1 cellular context compared by ENCODE assay signal in the genomic region with DNA sequence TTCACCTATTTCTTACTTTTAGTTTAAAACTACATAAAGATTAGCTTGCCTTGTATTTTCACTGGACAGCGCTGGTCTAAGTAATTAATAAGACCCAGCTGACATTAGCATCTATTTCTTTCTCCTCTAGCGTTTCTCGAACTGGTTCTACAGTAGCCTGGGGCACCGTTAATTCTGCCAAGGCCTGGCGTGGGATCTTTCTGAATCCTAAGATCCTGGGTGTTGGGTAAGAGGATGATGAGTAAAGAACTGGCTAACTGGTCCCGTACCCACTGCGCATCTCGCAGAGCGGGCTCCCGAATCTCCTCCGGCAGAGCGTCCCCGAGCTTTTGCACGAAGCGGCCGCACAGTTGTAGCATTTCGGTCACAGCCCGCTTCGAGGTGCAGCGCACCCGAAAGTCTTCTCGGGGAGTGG.
A peak's percentile ranks its signal among the peaks of the same experiment; 100 is the strongest.
TF ChIP-seq lines count a peak whose summit lies in the region.

No MANE protein-coding gene starts in this region.

TF ChIP-seq in K562, 482 proteins besides CTCF, POLR2A, EP300 and RAD21:
- TF ChIP-seq KLF6 (CRISPR knock-in tag; IDR thresholded peaks at IDR 0.05; ENCODE audit: borderline replicate concordance) (0 out of 2 replicates have a peak, but pooled peaks have one; percentile 11), KDM1A (IDR thresholded peaks at IDR 0.05) (peak in 1 of 2 experiments; percentile 51; a peak in 1 of 4 replicates), ZNF431 (CRISPR knock-in tag; IDR thresholded peaks at IDR 0.05) (peak; percentile 66; the same call in 1 of the 2 replicates), FOSL1 (tag; conservative IDR thresholded peaks at IDR 0.05) (0 out of 2 replicates have a peak, but pooled peaks have one; percentile 21), ZNF57 (CRISPR knock-in tag; IDR thresholded peaks at IDR 0.05) (no peak), FOXM1 (IDR thresholded peaks at IDR 0.05; ENCODE audit: low read depth) (0 out of 2 replicates have a peak, but pooled peaks have one; percentile 18), FOXM1 (CRISPR knock-in tag; IDR thresholded peaks at IDR 0.05; ENCODE audit: low read depth) (no peak), ZNF584 (CRISPR knock-in tag; IDR thresholded peaks at IDR 0.05; ENCODE audit: low read depth) (peak; percentile 71; the same call in 1 of the 2 replicates), TBL1XR1 (IDR thresholded peaks at IDR 0.05; ENCODE audit: low read length in 2 of 2) (peak in 1 of 2 experiments; percentile 7; a peak in 1 of 4 replicates), ELF4 (CRISPR knock-in tag; IDR thresholded peaks at IDR 0.05) (no peak), XRCC3 (IDR thresholded peaks at IDR 0.05) (0 out of 2 replicates have a peak, but pooled peaks have one; percentile 48), THRAP3 (IDR thresholded peaks at IDR 0.05; ENCODE audit: borderline replicate concordance) (0 out of 2 replicates have a peak, but pooled peaks have one; percentile 51), BRCA1 (IDR thresholded peaks at IDR 0.05) (no peak), BRCA1 (CRISPR knock-in tag; IDR thresholded peaks at IDR 0.05) (no peak), SAP30 (IDR thresholded peaks at IDR 0.05; ENCODE audit: borderline replicate concordance, insufficient read depth, low read depth, low read length, poor library complexity, severe bottlenecking) (peak; percentile 27), KLF1 (tag; IDR thresholded peaks at IDR 0.05) (peak; percentile 26; the same call in 1 of the 2 replicates), ZNF121 (CRISPR knock-in tag; conservative IDR thresholded peaks at IDR 0.05) (peak; percentile 81), LCOR (CRISPR knock-in tag; IDR thresholded peaks at IDR 0.05) (0 out of 2 replicates have a peak, but pooled peaks have one; percentile 64), PHF21A (IDR thresholded peaks at IDR 0.05; ENCODE audit: borderline replicate concordance, low read depth) (no peak), NRF1 (conservative IDR thresholded peaks at IDR 0.05 in 1 of 2, IDR thresholded peaks at IDR 0.05 in 1 of 2) (peak; percentile 72 to 78), FOXK1 (CRISPR knock-in tag; IDR thresholded peaks at IDR 0.05; ENCODE audit: borderline replicate concordance) (peak; percentile 92; the same call in 1 of the 2 replicates), CEBPB (tag; IDR thresholded peaks at IDR 0.05) (peak; percentile 16; the same call in 1 of the 2 replicates), MXI1 (IDR thresholded peaks at IDR 0.05; ENCODE audit: low read depth, low read length) (no peak), ZNF707 (CRISPR knock-in tag; conservative IDR thresholded peaks at IDR 0.05) (no peak)
- TF ChIP-seq, protein P1, sequence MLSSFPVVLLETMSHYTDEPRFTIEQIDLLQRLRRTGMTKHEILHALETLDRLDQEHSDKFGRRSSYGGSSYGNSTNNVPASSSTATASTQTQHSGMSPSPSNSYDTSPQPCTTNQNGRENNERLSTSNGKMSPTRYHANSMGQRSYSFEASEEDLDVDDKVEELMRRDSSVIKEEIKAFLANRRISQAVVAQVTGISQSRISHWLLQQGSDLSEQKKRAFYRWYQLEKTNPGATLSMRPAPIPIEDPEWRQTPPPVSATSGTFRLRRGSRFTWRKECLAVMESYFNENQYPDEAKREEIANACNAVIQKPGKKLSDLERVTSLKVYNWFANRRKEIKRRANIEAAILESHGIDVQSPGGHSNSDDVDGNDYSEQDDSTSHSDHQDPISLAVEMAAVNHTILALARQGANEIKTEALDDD (IDR thresholded peaks at IDR 0.05) = 0 out of 2 replicates have a peak, but pooled peaks have one; percentile 47
- TF ChIP-seq, protein P2, sequence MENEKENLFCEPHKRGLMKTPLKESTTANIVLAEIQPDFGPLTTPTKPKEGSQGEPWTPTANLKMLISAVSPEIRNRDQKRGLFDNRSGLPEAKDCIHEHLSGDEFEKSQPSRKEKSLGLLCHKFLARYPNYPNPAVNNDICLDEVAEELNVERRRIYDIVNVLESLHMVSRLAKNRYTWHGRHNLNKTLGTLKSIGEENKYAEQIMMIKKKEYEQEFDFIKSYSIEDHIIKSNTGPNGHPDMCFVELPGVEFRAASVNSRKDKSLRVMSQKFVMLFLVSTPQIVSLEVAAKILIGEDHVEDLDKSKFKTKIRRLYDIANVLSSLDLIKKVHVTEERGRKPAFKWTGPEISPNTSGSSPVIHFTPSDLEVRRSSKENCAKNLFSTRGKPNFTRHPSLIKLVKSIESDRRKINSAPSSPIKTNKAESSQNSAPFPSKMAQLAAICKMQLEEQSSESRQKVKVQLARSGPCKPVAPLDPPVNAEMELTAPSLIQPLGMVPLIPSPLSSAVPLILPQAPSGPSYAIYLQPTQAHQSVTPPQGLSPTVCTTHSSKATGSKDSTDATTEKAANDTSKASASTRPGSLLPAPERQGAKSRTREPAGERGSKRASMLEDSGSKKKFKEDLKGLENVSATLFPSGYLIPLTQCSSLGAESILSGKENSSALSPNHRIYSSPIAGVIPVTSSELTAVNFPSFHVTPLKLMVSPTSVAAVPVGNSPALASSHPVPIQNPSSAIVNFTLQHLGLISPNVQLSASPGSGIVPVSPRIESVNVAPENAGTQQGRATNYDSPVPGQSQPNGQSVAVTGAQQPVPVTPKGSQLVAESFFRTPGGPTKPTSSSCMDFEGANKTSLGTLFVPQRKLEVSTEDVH (IDR thresholded peaks at IDR 0.05; ENCODE audit: low read depth, partially characterized antibody) = no peak
- TF ChIP-seq, protein P3, sequence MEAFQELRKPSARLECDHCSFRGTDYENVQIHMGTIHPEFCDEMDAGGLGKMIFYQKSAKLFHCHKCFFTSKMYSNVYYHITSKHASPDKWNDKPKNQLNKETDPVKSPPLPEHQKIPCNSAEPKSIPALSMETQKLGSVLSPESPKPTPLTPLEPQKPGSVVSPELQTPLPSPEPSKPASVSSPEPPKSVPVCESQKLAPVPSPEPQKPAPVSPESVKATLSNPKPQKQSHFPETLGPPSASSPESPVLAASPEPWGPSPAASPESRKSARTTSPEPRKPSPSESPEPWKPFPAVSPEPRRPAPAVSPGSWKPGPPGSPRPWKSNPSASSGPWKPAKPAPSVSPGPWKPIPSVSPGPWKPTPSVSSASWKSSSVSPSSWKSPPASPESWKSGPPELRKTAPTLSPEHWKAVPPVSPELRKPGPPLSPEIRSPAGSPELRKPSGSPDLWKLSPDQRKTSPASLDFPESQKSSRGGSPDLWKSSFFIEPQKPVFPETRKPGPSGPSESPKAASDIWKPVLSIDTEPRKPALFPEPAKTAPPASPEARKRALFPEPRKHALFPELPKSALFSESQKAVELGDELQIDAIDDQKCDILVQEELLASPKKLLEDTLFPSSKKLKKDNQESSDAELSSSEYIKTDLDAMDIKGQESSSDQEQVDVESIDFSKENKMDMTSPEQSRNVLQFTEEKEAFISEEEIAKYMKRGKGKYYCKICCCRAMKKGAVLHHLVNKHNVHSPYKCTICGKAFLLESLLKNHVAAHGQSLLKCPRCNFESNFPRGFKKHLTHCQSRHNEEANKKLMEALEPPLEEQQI (IDR thresholded peaks at IDR 0.05) = peak; percentile 18; the same call in 1 of the 2 replicates
- TF ChIP-seq, protein P4, sequence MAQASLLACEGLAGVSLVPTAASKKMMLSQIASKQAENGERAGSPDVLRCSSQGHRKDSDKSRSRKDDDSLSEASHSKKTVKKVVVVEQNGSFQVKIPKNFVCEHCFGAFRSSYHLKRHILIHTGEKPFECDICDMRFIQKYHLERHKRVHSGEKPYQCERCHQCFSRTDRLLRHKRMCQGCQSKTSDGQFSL (CRISPR knock-in tag; IDR thresholded peaks at IDR 0.05) = peak; percentile 18; the same call in 1 of the 2 replicates
- TF ChIP-seq, protein P4 (tag; IDR thresholded peaks at IDR 0.05) = no peak
